Comparison of ENCODE assay signal across 26 cellular contexts in genomic region chr3:61975199-61975598, GRCh38.
"Had no signal": no experiment of that assay in that cellular context is flagged by ENCODE, and none has a peak within 500 bp of the region (broad histone marks: within the 10 kb centered on the region; RNA-seq: fewer than 3 reads in every experiment).

No MANE protein-coding gene starts in this region.

- H3K27ac ChIP-seq: brain microvascular endothelial cell, Peyer's patch, RWPE1 had no signal

- DNase-seq: activated B cell treated with CpG ODN at 0.5 μM for 24 hours; activated CD4-positive, alpha-beta T cell treated with anti-CD3 and anti-CD28 coated beads for 1 hour; activated CD4-positive, alpha-beta T cell treated with anti-CD3 and anti-CD28 coated beads, Interleukin-2, amount 10 ng/mL, durations not matched to agents 24 days and 14 days; activated CD4-positive, alpha-beta T cell treated with anti-CD3 and anti-CD28 coated beads, Interleukin-2, amount 50 U/mL, for 48 hours; activated CD8-positive, alpha-beta memory T cell treated with anti-CD3 and anti-CD28 coated beads, Interleukin-2, amount 10 ng/mL, durations not matched to agents 7 days and 5 days; activated effector memory CD4-positive, alpha-beta T cell treated with anti-CD3 and anti-CD28 coated beads, Interleukin-2, amount 50 U/mL, for 16 hours; activated naive CD4-positive, alpha-beta T cell treated with Interleukin-2 at 50 U/mL for 16 hours; activated naive CD8-positive, alpha-beta T cell treated with anti-CD3 and anti-CD28 coated beads, Interleukin-2, amount 50 U/mL, for 24 hours; activated T-cell treated with anti-CD3 and anti-CD28 coated beads, Interleukin-2, amount 50 U/mL, for 4 hours; amniotic stem cell; brain microvascular endothelial cell; central memory CD4-positive, alpha-beta T cell; MG63; MV-4-11; NCI-H1092 treated with DMSO at 0.1 percent for 48 hours; NCI-H1417 treated with DMSO at 0.1 percent for 48 hours; NCI-H1694; NCI-H2029 treated with DMSO at 0.1 percent for 48 hours; NCI-H345; NCI-H510A; NCI-H69; Peyer's patch; SHP77 treated with DMSO at 0.1 percent for 48 hours; T-helper 17 cell; T-helper 9 cell had no signal

- H3K4me3 ChIP-seq: MG63, Peyer's patch had no signal

- H3K9me3 ChIP-seq: MG63, Peyer's patch had no signal

- H3K27me3 ChIP-seq: brain microvascular endothelial cell, MG63, Peyer's patch had no signal

- H3K36me3 ChIP-seq: brain microvascular endothelial cell, MG63, Peyer's patch had no signal
